ENCODE assay signal across 1 cellular context in genomic region chr14:92663049-92663448, GRCh38.
TF ChIP-seq lines count a peak whose summit lies in the region.

No MANE protein-coding gene starts in this region.

TF ChIP-seq in IMR-90, 13 proteins besides CTCF, POLR2A, EP300 and RAD21:
- no peak for TF ChIP-seq SMC3 (IDR thresholded peaks at IDR 0.05; ENCODE audit: low read depth, low read length)
- no peak for TF ChIP-seq NFE2L2 (IDR thresholded peaks at IDR 0.05; ENCODE audit: low read depth, low read length)
- no peak for TF ChIP-seq MXI1 (IDR thresholded peaks at IDR 0.05; ENCODE audit: borderline replicate concordance, low read depth, low read length)
- no peak for TF ChIP-seq RFX5 (IDR thresholded peaks at IDR 0.05; ENCODE audit: low read depth, low read length)
- no peak for TF ChIP-seq CEBPB (IDR thresholded peaks at IDR 0.05; ENCODE audit: low read depth, low read length)
- no peak for TF ChIP-seq USF2 (IDR thresholded peaks at IDR 0.05; ENCODE audit: low read depth, low read length)
- TF ChIP-seq BHLHE40 (IDR thresholded peaks at IDR 0.05; ENCODE audit: low read depth, low read length), result no peak
- TF ChIP-seq MAFK (IDR thresholded peaks at IDR 0.05; ENCODE audit: low read depth, low read length), result no peak
- TF ChIP-seq ELK1 (IDR thresholded peaks at IDR 0.05; ENCODE audit: borderline replicate concordance, low read depth, low read length), result no peak
- no peak for TF ChIP-seq MAZ (IDR thresholded peaks at IDR 0.05; ENCODE audit: borderline replicate concordance, low read depth, low read length)
- no peak for TF ChIP-seq CHD1 (IDR thresholded peaks at IDR 0.05; ENCODE audit: low read depth, low read length)
- no peak for TF ChIP-seq RCOR1 (IDR thresholded peaks at IDR 0.05; ENCODE audit: insufficient replicate concordance, low read length)
- no peak for TF ChIP-seq FOS (IDR thresholded peaks at IDR 0.05; ENCODE audit: low read depth, low read length)
